30 cellular contexts compared by ENCODE assay signal in genomic region chr1:67120855-67121619, GRCh38. TPM values are rescaled to one million over a fixed set of nuclear protein-coding genes. Genes with fewer than 3 reads are reported as not detected.
DNase-seq lines count a peak whose midpoint lies in the region; ATAC-seq, FAIRE-seq and TF ChIP-seq lines count a peak whose summit lies in the region.
"Had no signal": no experiment of that assay in that cellular context is flagged by ENCODE, and none has a peak within 500 bp of the region (broad histone marks: within the 10 kb centered on the region; RNA-seq: fewer than 3 reads in every experiment).

No MANE protein-coding gene starts in this region.

- H3K4me1 ChIP-seq in HEK293 (ENCODE audit: control insufficient read depth, insufficient read depth, low read length) (no peaks in the 10 kb centered on the region), IMR-90 (ENCODE audit: control insufficient read depth, insufficient read depth, low read length) (no peaks in the 10 kb centered on the region), PC-9 (replicated peaks; ENCODE audit: insufficient read depth) (no peaks in the 10 kb centered on the region)
- H3K4me1 ChIP-seq: BE2C had no signal

- no peak overlapping the region for H2AK5ac ChIP-seq in IMR-90 (ENCODE audit: low read depth, low read length)

- no peak overlapping the region for H3K56ac ChIP-seq in IMR-90 (ENCODE audit: extremely low read depth, insufficient read depth, low read length)

- no peak overlapping the region for H3K9ac ChIP-seq in IMR-90 (ENCODE audit: low read depth, low read length)
- H3K9ac ChIP-seq: BLaER1 had no signal

- H3K4me2 ChIP-seq in IMR-90 (ENCODE audit: low read depth, low read length) (no peak overlapping the region), PC-9 (no peak overlapping the region)
- H3K4me2 ChIP-seq: BLaER1 had no signal

- H2BK15ac ChIP-seq in IMR-90 (ENCODE audit: low read depth, low read length): no peak overlapping the region

- BruUV-seq in IMR-90 (replicated peaks; lab: Mats Ljungman, UMichigan) (no TSS peak), PC-9 (replicated peaks; lab: Mats Ljungman, UMichigan) (no TSS peak)

- H2AK9ac ChIP-seq in IMR-90 (replicated peaks; ENCODE audit: low read depth, low read length, poor library complexity): no peak overlapping the region

- no peak for TF ChIP-seq RAD21 in IMR-90 (IDR thresholded peaks at IDR 0.05; ENCODE audit: low read length)

- H3K23ac ChIP-seq in IMR-90 (ENCODE audit: low read depth, low read length): no peak overlapping the region

- no peak overlapping the region for H4K91ac ChIP-seq in IMR-90 (ENCODE audit: insufficient read depth, low read depth, low read length)

- no peak overlapping the region for H2BK120ac ChIP-seq in IMR-90 (ENCODE audit: low read depth, low read length)

- in situ Hi-C loops in IMR-90 (cut with MboI; ENCODE audit: low sequenced_read_pairs): no loop called here

- peak; percentile 41 for FAIRE-seq in islet of Langerhans (lab: Jason Lieb, UNC)
- FAIRE-seq: A204.1, GM12878, GM12892, GM18507 had no signal

- no peak overlapping the region for H3K4me3 ChIP-seq in HEK293 (ENCODE audit: low read depth, low read length)
- no peak overlapping the region for H3K4me3 ChIP-seq in IMR-90 (ENCODE audit: insufficient read depth, low read depth, low read length)
- no peak overlapping the region for H3K4me3 ChIP-seq in PC-9
- H3K4me3 ChIP-seq: BLaER1, GM12878 had no signal

- H2BK5ac ChIP-seq in IMR-90 (ENCODE audit: low read depth, low read length, poor library complexity, severe bottlenecking): no peak overlapping the region

- H3K14ac ChIP-seq in IMR-90 (replicated peaks; ENCODE audit: low read depth, low read length): no peak overlapping the region

- no peak for DNase-seq in IMR-90
- DNase-seq in PC-9: no peak
- DNase-seq: 8988T; ACHN; BE2C; C1 segment of cervical spinal cord; CD4-positive, alpha-beta memory T cell; CD4-positive, CD25-positive, alpha-beta regulatory T cell; CD8-positive, alpha-beta memory T cell; COR-L47; DMS 273 treated with DMSO at 0.1 percent for 48 hours; DMS153; DMS53; DMS79; DND-41; EL; GDM1 had no signal

- no peak overlapping the region for H3K4ac ChIP-seq in IMR-90 (ENCODE audit: low read depth, low read length)

- no peaks in the 10 kb centered on the region for H3K79me2 ChIP-seq in PC-9 (ENCODE audit: low read depth)

- CTCF ChIA-PET in HEK293 (lab: Yijun Ruan, JAX) (interaction anchor here (1.1 kb wide), 1 partner anchor 28 kb away, joined by 3 read pairs; no protein-coding TSS in a partner anchor), IMR-90 (lab: Yijun Ruan, JAX) (no interaction called here), PC-9 (lab: Charles Lee) (no interaction called here)

- no peak overlapping the region for H2BK20ac ChIP-seq in IMR-90 (ENCODE audit: low read depth, low read length)

- intact Hi-C loops in IMR-90 (cut with micrococcal nuclease) (no loop called here), PC-9 (cut with micrococcal nuclease; ENCODE audit: unreplicated experiment) (no loop called here)

- H3K36me3 ChIP-seq in HEK293 (ENCODE audit: control insufficient read depth in 2 of 2, insufficient read depth in 1 of 2, low read length in 2 of 2) (no peaks in the 10 kb centered on the region), IMR-90 (ENCODE audit: control insufficient read depth, insufficient read depth, low read length) (no peaks in the 10 kb centered on the region), PC-9 (ENCODE audit: low read depth) (no peaks in the 10 kb centered on the region)
- H3K36me3 ChIP-seq: BE2C, BLaER1 had no signal

- no peaks in the 10 kb centered on the region for H3K9me1 ChIP-seq in IMR-90 (ENCODE audit: insufficient read depth, low read length)

- H4K5ac ChIP-seq in IMR-90 (ENCODE audit: low read depth, low read length): no peak overlapping the region

- dilution Hi-C loops in IMR-90 (cut with HindIII; ENCODE audit: low sequenced_read_pairs, unreplicated experiment): no loop called here

- H3K9me2 ChIP-seq in PC-9 (ENCODE audit: insufficient read depth): no peaks in the 10 kb centered on the region

- H3F3A ChIP-seq in PC-9 (ENCODE audit: insufficient read depth, low read depth): no peaks in the 10 kb centered on the region

- H3K9me3 ChIP-seq in HEK293 (ENCODE audit: control insufficient read depth, insufficient read depth, low read depth, low read length) (no peaks in the 10 kb centered on the region), IMR-90 (ENCODE audit: control insufficient read depth, insufficient read depth, low read length) (no peaks in the 10 kb centered on the region), PC-9 (ENCODE audit: insufficient read depth, low read depth) (no peaks in the 10 kb centered on the region)
- H3K9me3 ChIP-seq: BE2C, BLaER1 had no signal

- no peak for TF ChIP-seq CTCF in HEK293 (tag by site-specific recombination; IDR thresholded peaks at IDR 0.05)
- TF ChIP-seq CTCF in IMR-90 (conservative IDR thresholded peaks at IDR 0.05; ENCODE audit: low read depth, low read length): no peak
- TF ChIP-seq CTCF in PC-9 (conservative IDR thresholded peaks at IDR 0.05): no peak

- ATAC-seq in IMR-90 (ENCODE audit: low read depth) (no peak), GM21423 (IDR thresholded peaks at IDR 0.05; ENCODE audit: unreplicated experiment) (no peak)
- ATAC-seq: GM12878 had no signal

- POLR2A ChIA-PET in HEK293 (lab: Yijun Ruan, JAX) (no interaction called here), IMR-90 (lab: Charles Lee; ENCODE audit: unreplicated experiment) (no interaction called here), PC-9 (lab: Charles Lee; ENCODE audit: unreplicated experiment) (no interaction called here)

- H2AFZ ChIP-seq in IMR-90 (replicated peaks; ENCODE audit: low read length, poor library complexity) (no peak overlapping the region), PC-9 (no peak overlapping the region)

- H4K20me1 ChIP-seq in IMR-90 (ENCODE audit: insufficient read depth, low read length) (no peaks in the 10 kb centered on the region), PC-9 (ENCODE audit: insufficient read depth) (no peaks in the 10 kb centered on the region)
- H4K20me1 ChIP-seq: BLaER1 had no signal

- H3K27ac ChIP-seq in HEK293 (ENCODE audit: extremely low read depth, low read depth, low read length): no peak overlapping the region
- no peak overlapping the region for H3K27ac ChIP-seq in IMR-90 (ENCODE audit: insufficient read depth, low read length)
- H3K27ac ChIP-seq in PC-9: no peak overlapping the region
- H3K27ac ChIP-seq: BLaER1 had no signal

- WGBS in IMR-90 (ENCODE audit: extremely low coverage in 2 of 2, insufficient read length in 1 of 2), 2 experiments: no CpG with 5 or more reads among the region's 4 CpGs

- no peaks in the 10 kb centered on the region for H3K27me3 ChIP-seq in IMR-90 (ENCODE audit: control insufficient read depth, insufficient read depth, low read length)
- H3K27me3 ChIP-seq in PC-9 (ENCODE audit: insufficient read depth, low read depth): no peaks in the 10 kb centered on the region
- H3K27me3 ChIP-seq: BE2C, BLaER1 had no signal

- TF ChIP-seq POLR2A in IMR-90 (IDR thresholded peaks at IDR 0.05; ENCODE audit: low read depth, low read length): no peak

- H3K18ac ChIP-seq in IMR-90 (ENCODE audit: low read depth, low read length): no peak overlapping the region

- H4K8ac ChIP-seq in IMR-90 (ENCODE audit: low read depth in 2 of 2, low read length in 2 of 2): no peak overlapping the region

- H3K79me1 ChIP-seq in IMR-90 (ENCODE audit: low read depth in 1 of 2, low read length in 2 of 2): no peaks in the 10 kb centered on the region

TF ChIP-seq in HEK293, 187 proteins besides CTCF, POLR2A, EP300 and RAD21:
- no peak for TF ChIP-seq ZNF654 (tag by site-specific recombination; IDR thresholded peaks at IDR 0.05; ENCODE audit: low read depth)
- TF ChIP-seq KLF8 (tag by site-specific recombination; IDR thresholded peaks at IDR 0.05): no peak
- TF ChIP-seq ZNF112 (tag by site-specific recombination; IDR thresholded peaks at IDR 0.05): peak; percentile 92

TF ChIP-seq in IMR-90, 13 proteins besides CTCF, POLR2A, EP300 and RAD21:
- no peak for TF ChIP-seq BHLHE40 (IDR thresholded peaks at IDR 0.05; ENCODE audit: low read depth, low read length)
- TF ChIP-seq NFE2L2 (IDR thresholded peaks at IDR 0.05; ENCODE audit: low read depth, low read length): no peak
- no peak for TF ChIP-seq CHD1 (IDR thresholded peaks at IDR 0.05; ENCODE audit: low read depth, low read length)
- TF ChIP-seq MAFK (IDR thresholded peaks at IDR 0.05; ENCODE audit: low read depth, low read length): 0 out of 2 replicates have a peak, but pooled peaks have one; percentile 12
- no peak for TF ChIP-seq RFX5 (IDR thresholded peaks at IDR 0.05; ENCODE audit: low read depth, low read length)
- TF ChIP-seq MAZ (IDR thresholded peaks at IDR 0.05; ENCODE audit: borderline replicate concordance, low read depth, low read length): no peak
- no peak for TF ChIP-seq MXI1 (IDR thresholded peaks at IDR 0.05; ENCODE audit: borderline replicate concordance, low read depth, low read length)

RNA-seq across cellular contexts. Expression of gene C1orf141, which starts 13.7 kb away (rescaled TPM):
- total RNA-seq in IMR-90 (2012; rRNA removed) (not detected in 2 replicates), PC-9 (2021) (not detected in 2 replicates)
- not detected in 2 replicates for polyA plus RNA-seq in IMR-90 (2012; rRNA removed)
- not detected in 2 replicates for polyA plus RNA-seq in IMR-90 (2012; cell fraction: cytosol; rRNA removed)
- polyA plus RNA-seq in IMR-90 (2012; cell fraction: nucleus; rRNA removed; ENCODE audit: low replicate concordance): not detected in 2 replicates
- total RNA-seq: A673; CD4-positive, alpha-beta memory T cell; CD4-positive, CD25-positive, alpha-beta regulatory T cell; CD8-positive, alpha-beta memory T cell; Daoy; G401; GM12878 had no signal
- polyA plus RNA-seq: AG04450; CD14-positive monocyte; CD4-positive, alpha-beta memory T cell; CD4-positive, CD25-positive, alpha-beta regulatory T cell; CD8-positive, alpha-beta memory T cell; GM12878 had no signal

RNA-seq across cellular contexts. Expression of gene IL23R, which starts 45.2 kb away (rescaled TPM):
- not detected in 2 replicates for total RNA-seq in IMR-90 (2012; rRNA removed)
- polyA plus RNA-seq in IMR-90 (2012; rRNA removed): not detected in 2 replicates
- not detected in 2 replicates for polyA plus RNA-seq in IMR-90 (2012; cell fraction: cytosol; rRNA removed)
- polyA plus RNA-seq in IMR-90 (2012; cell fraction: nucleus; rRNA removed; ENCODE audit: low replicate concordance): not detected in 2 replicates
- total RNA-seq in PC-9 (2021): not detected in 2 replicates
- total RNA-seq: A673; CD4-positive, CD25-positive, alpha-beta regulatory T cell; Daoy; G401 had no signal
- polyA plus RNA-seq: AG04450, CD14-positive monocyte had no signal
